1 cellular context compared by ENCODE assay signal in the genomic region with DNA sequence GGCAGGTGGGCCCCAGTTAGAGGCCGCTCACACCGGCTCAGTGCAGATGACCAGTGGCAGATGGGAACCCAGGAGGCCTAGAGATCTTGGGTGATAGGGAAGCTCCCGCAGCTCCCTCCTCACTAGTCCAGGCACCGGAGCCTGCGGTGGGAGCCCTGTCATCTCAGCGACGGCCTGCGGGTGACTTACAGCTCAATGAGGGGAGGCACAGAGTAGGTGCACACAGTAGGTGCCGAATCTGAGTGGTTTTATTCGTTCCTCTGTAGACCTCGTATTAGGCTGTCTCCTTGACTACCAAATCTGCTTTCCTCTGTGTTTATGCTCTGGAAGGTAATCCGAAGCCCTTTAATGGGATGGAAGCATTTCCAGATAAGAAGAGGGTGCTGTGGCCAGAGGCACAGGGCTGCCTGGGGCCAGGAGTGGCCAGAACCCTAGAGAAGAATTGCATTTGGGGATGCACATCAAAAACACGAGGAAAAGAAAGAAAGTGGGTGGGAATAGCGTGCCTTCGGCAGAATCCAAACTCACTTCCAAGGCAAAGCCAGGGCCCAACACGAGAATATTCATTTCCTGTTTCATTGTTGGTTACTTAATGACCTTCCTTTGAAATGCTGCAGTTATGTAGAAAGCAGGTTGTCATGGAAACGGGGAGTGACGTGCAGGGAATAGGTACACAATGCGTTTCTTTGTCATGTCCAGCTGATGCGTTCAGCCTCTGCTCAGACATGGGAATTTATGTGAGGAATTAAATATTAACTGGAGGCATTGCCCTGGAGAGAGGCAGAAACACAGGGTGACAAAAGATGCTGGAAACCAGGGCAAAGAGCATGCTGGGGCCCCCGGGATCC.
TF ChIP-seq lines count a peak whose summit lies in the region.

No MANE protein-coding gene starts in this region.

TF ChIP-seq in HepG2, 621 proteins besides CTCF, POLR2A, EP300 and RAD21 (continued from another document and continues in another):
- TF ChIP-seq, protein P1, sequence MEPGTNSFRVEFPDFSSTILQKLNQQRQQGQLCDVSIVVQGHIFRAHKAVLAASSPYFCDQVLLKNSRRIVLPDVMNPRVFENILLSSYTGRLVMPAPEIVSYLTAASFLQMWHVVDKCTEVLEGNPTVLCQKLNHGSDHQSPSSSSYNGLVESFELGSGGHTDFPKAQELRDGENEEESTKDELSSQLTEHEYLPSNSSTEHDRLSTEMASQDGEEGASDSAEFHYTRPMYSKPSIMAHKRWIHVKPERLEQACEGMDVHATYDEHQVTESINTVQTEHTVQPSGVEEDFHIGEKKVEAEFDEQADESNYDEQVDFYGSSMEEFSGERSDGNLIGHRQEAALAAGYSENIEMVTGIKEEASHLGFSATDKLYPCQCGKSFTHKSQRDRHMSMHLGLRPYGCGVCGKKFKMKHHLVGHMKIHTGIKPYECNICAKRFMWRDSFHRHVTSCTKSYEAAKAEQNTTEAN (CRISPR knock-in tag; conservative IDR thresholded peaks at IDR 0.05): no peak; the same call in 1 of the 2 replicates
- TF ChIP-seq ZNF614 (CRISPR knock-in tag; IDR thresholded peaks at IDR 0.05; ENCODE audit: borderline replicate concordance): no peak
- no peak; the same call in 1 of the 2 replicates for TF ChIP-seq NR2F2 (IDR thresholded peaks at IDR 0.05; ENCODE audit: borderline replicate concordance, low read depth)
- no peak for TF ChIP-seq ZC3H13 (CRISPR knock-in tag; IDR thresholded peaks at IDR 0.05)
- no peak for TF ChIP-seq ONECUT2 (CRISPR knock-in tag; IDR thresholded peaks at IDR 0.05)
- TF ChIP-seq ZSCAN20 (CRISPR knock-in tag; IDR thresholded peaks at IDR 0.05; ENCODE audit: borderline replicate concordance): 0 out of 2 replicates have a peak, but pooled peaks have one; percentile 64
- TF ChIP-seq, protein P2, sequence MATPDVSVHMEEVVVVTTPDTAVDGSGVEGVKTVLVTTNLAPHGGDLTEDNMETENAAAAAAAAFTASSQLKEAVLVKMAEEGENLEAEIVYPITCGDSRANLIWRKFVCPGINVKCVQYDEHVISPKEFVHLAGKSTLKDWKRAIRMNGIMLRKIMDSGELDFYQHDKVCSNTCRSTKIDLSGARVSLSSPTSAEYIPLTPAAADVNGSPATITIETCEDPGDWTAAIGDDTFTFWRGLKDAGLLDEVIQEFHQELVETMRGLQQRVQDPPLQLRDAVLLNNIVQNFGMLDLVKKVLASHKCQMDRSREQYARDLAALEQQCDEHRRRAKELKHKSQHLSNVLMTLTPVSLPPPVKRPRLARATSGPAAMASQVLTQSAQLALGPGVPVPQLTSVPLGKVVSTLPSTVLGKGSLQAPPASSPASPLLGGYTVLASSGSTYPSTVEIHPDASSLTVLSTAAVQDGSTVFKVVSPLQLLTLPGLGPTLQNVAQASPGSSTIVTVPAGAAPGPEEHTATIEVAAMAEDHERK (CRISPR knock-in tag; IDR thresholded peaks at IDR 0.05; ENCODE audit: low read depth): 0 out of 2 replicates have a peak, but pooled peaks have one; percentile 19
- TF ChIP-seq ZNF780A (CRISPR knock-in tag; IDR thresholded peaks at IDR 0.05): 0 out of 2 replicates have a peak, but pooled peaks have one; percentile 15
- TF ChIP-seq ZNF501 (CRISPR knock-in tag; IDR thresholded peaks at IDR 0.05): peak; percentile 74
- TF ChIP-seq MBD4 (IDR thresholded peaks at IDR 0.05; ENCODE audit: borderline replicate concordance, low read length): no peak
- no peak for TF ChIP-seq IRF2 (CRISPR knock-in tag; IDR thresholded peaks at IDR 0.05)
- peak; percentile 55; the same call in 1 of the 2 replicates for TF ChIP-seq ZMYM2 (CRISPR knock-in tag; IDR thresholded peaks at IDR 0.05)
- TF ChIP-seq BORCS8-MEF2B (CRISPR knock-in tag; IDR thresholded peaks at IDR 0.05): peak; percentile 49
- TF ChIP-seq FOXP1 (IDR thresholded peaks at IDR 0.05): peak; percentile 57; the same call in 1 of the 2 replicates
- peak; percentile 81 for TF ChIP-seq FOXP1 (CRISPR knock-in tag; IDR thresholded peaks at IDR 0.05)
- no peak for TF ChIP-seq ZNF317 (CRISPR knock-in tag; IDR thresholded peaks at IDR 0.05)
- TF ChIP-seq ZBTB7A (CRISPR knock-in tag; IDR thresholded peaks at IDR 0.05): no peak
- TF ChIP-seq ZFP36 (IDR thresholded peaks at IDR 0.05; ENCODE audit: borderline replicate concordance, low read depth, low read length, partially characterized antibody): no peak
- peak; percentile 71 for TF ChIP-seq NR2F6 (IDR thresholded peaks at IDR 0.05)
- peak; percentile 86 for TF ChIP-seq NR2F6 (CRISPR knock-in tag; IDR thresholded peaks at IDR 0.05)
- TF ChIP-seq, protein P3, sequence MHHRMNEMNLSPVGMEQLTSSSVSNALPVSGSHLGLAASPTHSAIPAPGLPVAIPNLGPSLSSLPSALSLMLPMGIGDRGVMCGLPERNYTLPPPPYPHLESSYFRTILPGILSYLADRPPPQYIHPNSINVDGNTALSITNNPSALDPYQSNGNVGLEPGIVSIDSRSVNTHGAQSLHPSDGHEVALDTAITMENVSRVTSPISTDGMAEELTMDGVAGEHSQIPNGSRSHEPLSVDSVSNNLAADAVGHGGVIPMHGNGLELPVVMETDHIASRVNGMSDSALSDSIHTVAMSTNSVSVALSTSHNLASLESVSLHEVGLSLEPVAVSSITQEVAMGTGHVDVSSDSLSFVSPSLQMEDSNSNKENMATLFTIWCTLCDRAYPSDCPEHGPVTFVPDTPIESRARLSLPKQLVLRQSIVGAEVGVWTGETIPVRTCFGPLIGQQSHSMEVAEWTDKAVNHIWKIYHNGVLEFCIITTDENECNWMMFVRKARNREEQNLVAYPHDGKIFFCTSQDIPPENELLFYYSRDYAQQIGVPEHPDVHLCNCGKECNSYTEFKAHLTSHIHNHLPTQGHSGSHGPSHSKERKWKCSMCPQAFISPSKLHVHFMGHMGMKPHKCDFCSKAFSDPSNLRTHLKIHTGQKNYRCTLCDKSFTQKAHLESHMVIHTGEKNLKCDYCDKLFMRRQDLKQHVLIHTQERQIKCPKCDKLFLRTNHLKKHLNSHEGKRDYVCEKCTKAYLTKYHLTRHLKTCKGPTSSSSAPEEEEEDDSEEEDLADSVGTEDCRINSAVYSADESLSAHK (CRISPR knock-in tag; IDR thresholded peaks at IDR 0.05; ENCODE audit: borderline replicate concordance): no peak
- peak; percentile 74; the same call in 1 of the 2 replicates for TF ChIP-seq ZNF792 (CRISPR knock-in tag; IDR thresholded peaks at IDR 0.05)
- no peak for TF ChIP-seq TCF12 (IDR thresholded peaks at IDR 0.05)
- no peak for TF ChIP-seq TCF12 (CRISPR knock-in tag; IDR thresholded peaks at IDR 0.05)
- TF ChIP-seq, protein P4, sequence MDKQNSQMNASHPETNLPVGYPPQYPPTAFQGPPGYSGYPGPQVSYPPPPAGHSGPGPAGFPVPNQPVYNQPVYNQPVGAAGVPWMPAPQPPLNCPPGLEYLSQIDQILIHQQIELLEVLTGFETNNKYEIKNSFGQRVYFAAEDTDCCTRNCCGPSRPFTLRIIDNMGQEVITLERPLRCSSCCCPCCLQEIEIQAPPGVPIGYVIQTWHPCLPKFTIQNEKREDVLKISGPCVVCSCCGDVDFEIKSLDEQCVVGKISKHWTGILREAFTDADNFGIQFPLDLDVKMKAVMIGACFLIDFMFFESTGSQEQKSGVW (CRISPR knock-in tag; IDR thresholded peaks at IDR 0.05; ENCODE audit: borderline replicate concordance): no peak
- TF ChIP-seq, protein P5, sequence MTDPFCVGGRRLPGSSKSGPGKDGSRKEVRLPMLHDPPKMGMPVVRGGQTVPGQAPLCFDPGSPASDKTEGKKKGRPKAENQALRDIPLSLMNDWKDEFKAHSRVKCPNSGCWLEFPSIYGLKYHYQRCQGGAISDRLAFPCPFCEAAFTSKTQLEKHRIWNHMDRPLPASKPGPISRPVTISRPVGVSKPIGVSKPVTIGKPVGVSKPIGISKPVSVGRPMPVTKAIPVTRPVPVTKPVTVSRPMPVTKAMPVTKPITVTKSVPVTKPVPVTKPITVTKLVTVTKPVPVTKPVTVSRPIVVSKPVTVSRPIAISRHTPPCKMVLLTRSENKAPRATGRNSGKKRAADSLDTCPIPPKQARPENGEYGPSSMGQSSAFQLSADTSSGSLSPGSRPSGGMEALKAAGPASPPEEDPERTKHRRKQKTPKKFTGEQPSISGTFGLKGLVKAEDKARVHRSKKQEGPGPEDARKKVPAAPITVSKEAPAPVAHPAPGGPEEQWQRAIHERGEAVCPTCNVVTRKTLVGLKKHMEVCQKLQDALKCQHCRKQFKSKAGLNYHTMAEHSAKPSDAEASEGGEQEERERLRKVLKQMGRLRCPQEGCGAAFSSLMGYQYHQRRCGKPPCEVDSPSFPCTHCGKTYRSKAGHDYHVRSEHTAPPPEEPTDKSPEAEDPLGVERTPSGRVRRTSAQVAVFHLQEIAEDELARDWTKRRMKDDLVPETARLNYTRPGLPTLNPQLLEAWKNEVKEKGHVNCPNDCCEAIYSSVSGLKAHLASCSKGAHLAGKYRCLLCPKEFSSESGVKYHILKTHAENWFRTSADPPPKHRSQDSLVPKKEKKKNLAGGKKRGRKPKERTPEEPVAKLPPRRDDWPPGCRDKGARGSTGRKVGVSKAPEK (CRISPR knock-in tag; IDR thresholded peaks at IDR 0.05; ENCODE audit: borderline replicate concordance): no peak
- TF ChIP-seq, protein P6, sequence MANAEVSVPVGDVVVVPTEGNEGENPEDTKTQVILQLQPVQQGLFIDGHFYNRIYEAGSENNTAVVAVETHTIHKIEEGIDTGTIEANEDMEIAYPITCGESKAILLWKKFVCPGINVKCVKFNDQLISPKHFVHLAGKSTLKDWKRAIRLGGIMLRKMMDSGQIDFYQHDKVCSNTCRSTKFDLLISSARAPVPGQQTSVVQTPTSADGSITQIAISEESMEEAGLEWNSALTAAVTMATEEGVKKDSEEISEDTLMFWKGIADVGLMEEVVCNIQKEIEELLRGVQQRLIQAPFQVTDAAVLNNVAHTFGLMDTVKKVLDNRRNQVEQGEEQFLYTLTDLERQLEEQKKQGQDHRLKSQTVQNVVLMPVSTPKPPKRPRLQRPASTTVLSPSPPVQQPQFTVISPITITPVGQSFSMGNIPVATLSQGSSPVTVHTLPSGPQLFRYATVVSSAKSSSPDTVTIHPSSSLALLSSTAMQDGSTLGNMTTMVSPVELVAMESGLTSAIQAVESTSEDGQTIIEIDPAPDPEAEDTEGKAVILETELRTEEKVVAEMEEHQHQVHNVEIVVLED (CRISPR knock-in tag; IDR thresholded peaks at IDR 0.05; ENCODE audit: borderline replicate concordance): peak; percentile 65; the same call in 1 of the 2 replicates
- TF ChIP-seq, protein P7, sequence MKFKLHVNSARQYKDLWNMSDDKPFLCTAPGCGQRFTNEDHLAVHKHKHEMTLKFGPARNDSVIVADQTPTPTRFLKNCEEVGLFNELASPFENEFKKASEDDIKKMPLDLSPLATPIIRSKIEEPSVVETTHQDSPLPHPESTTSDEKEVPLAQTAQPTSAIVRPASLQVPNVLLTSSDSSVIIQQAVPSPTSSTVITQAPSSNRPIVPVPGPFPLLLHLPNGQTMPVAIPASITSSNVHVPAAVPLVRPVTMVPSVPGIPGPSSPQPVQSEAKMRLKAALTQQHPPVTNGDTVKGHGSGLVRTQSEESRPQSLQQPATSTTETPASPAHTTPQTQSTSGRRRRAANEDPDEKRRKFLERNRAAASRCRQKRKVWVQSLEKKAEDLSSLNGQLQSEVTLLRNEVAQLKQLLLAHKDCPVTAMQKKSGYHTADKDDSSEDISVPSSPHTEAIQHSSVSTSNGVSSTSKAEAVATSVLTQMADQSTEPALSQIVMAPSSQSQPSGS (CRISPR knock-in tag; IDR thresholded peaks at IDR 0.05): peak; percentile 83; the same call in 1 of the 2 replicates
- TF ChIP-seq MAF1 (CRISPR knock-in tag; IDR thresholded peaks at IDR 0.05; ENCODE audit: borderline replicate concordance): no peak
- TF ChIP-seq SIX1 (CRISPR knock-in tag; IDR thresholded peaks at IDR 0.05; ENCODE audit: borderline replicate concordance): no peak
- TF ChIP-seq DNMT1 (CRISPR knock-in tag; IDR thresholded peaks at IDR 0.05): no peak
- TF ChIP-seq HOXA3 (CRISPR knock-in tag; IDR thresholded peaks at IDR 0.05): peak; percentile 82
- TF ChIP-seq, protein P8, sequence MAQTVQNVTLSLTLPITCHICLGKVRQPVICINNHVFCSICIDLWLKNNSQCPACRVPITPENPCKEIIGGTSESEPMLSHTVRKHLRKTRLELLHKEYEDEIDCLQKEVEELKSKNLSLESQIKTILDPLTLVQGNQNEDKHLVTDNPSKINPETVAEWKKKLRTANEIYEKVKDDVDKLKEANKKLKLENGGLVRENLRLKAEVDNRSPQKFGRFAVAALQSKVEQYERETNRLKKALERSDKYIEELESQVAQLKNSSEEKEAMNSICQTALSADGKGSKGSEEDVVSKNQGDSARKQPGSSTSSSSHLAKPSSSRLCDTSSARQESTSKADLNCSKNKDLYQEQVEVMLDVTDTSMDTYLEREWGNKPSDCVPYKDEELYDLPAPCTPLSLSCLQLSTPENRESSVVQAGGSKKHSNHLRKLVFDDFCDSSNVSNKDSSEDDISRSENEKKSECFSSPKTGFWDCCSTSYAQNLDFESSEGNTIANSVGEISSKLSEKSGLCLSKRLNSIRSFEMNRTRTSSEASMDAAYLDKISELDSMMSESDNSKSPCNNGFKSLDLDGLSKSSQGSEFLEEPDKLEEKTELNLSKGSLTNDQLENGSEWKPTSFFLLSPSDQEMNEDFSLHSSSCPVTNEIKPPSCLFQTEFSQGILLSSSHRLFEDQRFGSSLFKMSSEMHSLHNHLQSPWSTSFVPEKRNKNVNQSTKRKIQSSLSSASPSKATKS (CRISPR knock-in tag; IDR thresholded peaks at IDR 0.05): no peak
- TF ChIP-seq ZNF530 (CRISPR knock-in tag; IDR thresholded peaks at IDR 0.05; ENCODE audit: low read depth): no peak
- 0 out of 2 replicates have a peak, but pooled peaks have one; percentile 4 for TF ChIP-seq KAT2B (IDR thresholded peaks at IDR 0.05; ENCODE audit: borderline replicate concordance, low read depth, low read length)
- TF ChIP-seq ZNF432 (CRISPR knock-in tag; IDR thresholded peaks at IDR 0.05; ENCODE audit: borderline replicate concordance): no peak
- TF ChIP-seq SMC3 (IDR thresholded peaks at IDR 0.05; ENCODE audit: low read length): no peak
- TF ChIP-seq RBAK (CRISPR knock-in tag; IDR thresholded peaks at IDR 0.05): no peak
- TF ChIP-seq, protein P9, sequence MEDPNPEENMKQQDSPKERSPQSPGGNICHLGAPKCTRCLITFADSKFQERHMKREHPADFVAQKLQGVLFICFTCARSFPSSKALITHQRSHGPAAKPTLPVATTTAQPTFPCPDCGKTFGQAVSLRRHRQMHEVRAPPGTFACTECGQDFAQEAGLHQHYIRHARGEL (CRISPR knock-in tag; IDR thresholded peaks at IDR 0.05): no peak
